8 cellular contexts compared by ENCODE assay signal in genomic region chr3:177338697-177339219, GRCh38.
DNase-seq lines count a peak whose midpoint lies in the region; ATAC-seq and TF ChIP-seq lines count a peak whose summit lies in the region.

No MANE protein-coding gene starts in this region.

- H3K27me3 ChIP-seq in gastrocnemius medialis: no peaks in the 10 kb centered on the region

- DNase-seq in Right ventricle myocardium inferior (ENCODE audit: missing footprints) (no peak), cardiac septum (ENCODE audit: low spot score) (no peak), MV-4-11 (lab: John Stamatoyannopoulos, UW) (peak; percentile 100), fibroblast of mammary gland (ENCODE audit: low read depth) (peak; percentile 54), type B pancreatic cell (ENCODE audit: extremely low spot score, unreplicated experiment) (no peak), gastrocnemius medialis (no peak), GM10248 (ENCODE audit: extremely low spot score) (no peak)
- no peak for DNase-seq in stimulated activated CD4-positive, alpha-beta T cell treated with anti-CD3 and anti-CD28 coated beads, Interleukin-2, amount 100 ng/mL, for 24 hours

- intact Hi-C loops in Right ventricle myocardium inferior (cut with DNase I) (no loop called here), cardiac septum (cut with DNase I) (no loop called here), gastrocnemius medialis (cut with DNase I; ENCODE audit: low total_unique reads) (no loop called here)

- H3K4me1 ChIP-seq in gastrocnemius medialis: peaks cover 22 to 24% of the 10 kb centered on the region in 2 donors

- H3K27me3 Mint-ChIP-seq in type B pancreatic cell: no peaks in the 10 kb centered on the region

- no peaks in the 10 kb centered on the region for H3K9me3 ChIP-seq in gastrocnemius medialis

- in situ Hi-C loops in gastrocnemius medialis (cut with MboI; ENCODE audit: low sequenced_read_pairs in 4 of 4): no loop called here

- CTCF ChIA-PET in GM10248 (lab: Yijun Ruan, JAX): interaction anchor here (1.2 kb wide), 1 partner anchor 10 kb away, joined by 3 read pairs; no protein-coding TSS in a partner anchor

- TF ChIP-seq CTCF in fibroblast of mammary gland (conservative IDR thresholded peaks at IDR 0.05; ENCODE audit: control insufficient read depth, insufficient read depth, low read depth, low read length): no peak
- no peak for TF ChIP-seq CTCF in type B pancreatic cell (conservative IDR thresholded peaks at IDR 0.05)
- no peak for TF ChIP-seq CTCF in gastrocnemius medialis (IDR thresholded peaks at IDR 0.05 in 4 of 5, conservative IDR thresholded peaks at IDR 0.05 in 1 of 5)
- TF ChIP-seq CTCF in GM10248 (IDR thresholded peaks at IDR 0.05; ENCODE audit: control extremely low read depth, extremely low read depth, low read depth, missing control alignments): no peak

- TF ChIP-seq POLR2A in gastrocnemius medialis (IDR thresholded peaks at IDR 0.05): no peak

- H3K36me3 ChIP-seq in gastrocnemius medialis: no peaks in the 10 kb centered on the region

- ATAC-seq in Right ventricle myocardium inferior: peak; percentile 72
- ATAC-seq in gastrocnemius medialis: no peak

- H3K27ac ChIP-seq in gastrocnemius medialis: no peak overlapping the region

- POLR2A ChIA-PET in GM10248 (lab: Yijun Ruan, JAX): no interaction called here

- H3K4me3 Mint-ChIP-seq in type B pancreatic cell: no peak overlapping the region

- peak overlapping the region; percentile 35 for H3K27ac Mint-ChIP-seq in type B pancreatic cell

- no peaks in the 10 kb centered on the region for H3K36me3 Mint-ChIP-seq in type B pancreatic cell

- no peaks in the 10 kb centered on the region for H3K9me3 Mint-ChIP-seq in type B pancreatic cell

- H3K4me1 Mint-ChIP-seq in type B pancreatic cell (ENCODE audit: unreplicated experiment): peaks cover 22% of the 10 kb centered on the region

- no peak overlapping the region for H3K4me3 ChIP-seq in fibroblast of mammary gland (ENCODE audit: control insufficient read depth, low read depth, low read length)
- no peak overlapping the region for H3K4me3 ChIP-seq in gastrocnemius medialis

Comparison
In these comparisons a context has a peak if more than half of its experiments do, and no peak if none do; other contexts are left out.
1. DNase-seq: peak in MV-4-11 (single experiment) and fibroblast of mammary gland (single experiment); none in Right ventricle myocardium inferior (single experiment), cardiac septum (single experiment), type B pancreatic cell (single experiment), gastrocnemius medialis (0 of 2), stimulated activated CD4-positive, alpha-beta T cell treated with anti-CD3 and anti-CD28 coated beads, Interleukin-2, amount 100 ng/mL, for 24 hours (0 of 2) and GM10248 (single experiment).